ENCODE assay signal across 28 cellular contexts in genomic region chr6:37830225-37830624, GRCh38. TPM values are rescaled to one million over a fixed set of nuclear protein-coding genes. Genes with fewer than 3 reads are reported as not detected.
DNase-seq lines count a peak whose midpoint lies in the region; ATAC-seq, FAIRE-seq and TF ChIP-seq lines count a peak whose summit lies in the region.
"Had no signal": no experiment of that assay in that cellular context is flagged by ENCODE, and none has a peak within 500 bp of the region (broad histone marks: within the 10 kb centered on the region; RNA-seq: fewer than 3 reads in every experiment).

No MANE protein-coding gene starts in this region.

- H3K27ac Mint-ChIP-seq in MCF 10A (ENCODE audit: low read depth, unreplicated experiment) (peak overlapping the region; percentile 43), astrocyte (ENCODE audit: unreplicated experiment) (no peak overlapping the region)
- H3K27ac Mint-ChIP-seq in stimulated activated memory B cell treated with anti-CD40 and anti-IgM and Interleukin-4, amounts not matched to agents 10 μg/mL and 1 μg/mL and 100 μg/mL, for 72 hours: no peak overlapping the region
- H3K27ac Mint-ChIP-seq: stimulated activated effector memory CD8-positive, alpha-beta T cell treated with anti-CD3 and anti-CD28 coated beads, Interleukin-12 subunit alpha, Interleukin-12 subunit beta, amount 100 ng/mL, for 72 hours; T-helper 1 cell treated with Interleukin-12 subunit alpha and Interleukin-12 subunit beta and Interleukin-4 antibody, amounts not matched to agents 30 μg/mL and 1 μg/mL, for 36 hours had no signal

- ATAC-seq in HG03108 (IDR thresholded peaks at IDR 0.05; ENCODE audit: unreplicated experiment) (peak; percentile 41), HG03175 (IDR thresholded peaks at IDR 0.05; ENCODE audit: unreplicated experiment) (no peak)
- peak; percentile 62 for ATAC-seq in stimulated activated memory B cell treated with anti-CD40 and anti-IgM and Interleukin-4, amounts not matched to agents 10 μg/mL and 1 μg/mL and 100 μg/mL, for 72 hours
- ATAC-seq: HepG2; left lobe of liver; stimulated activated effector memory CD8-positive, alpha-beta T cell treated with anti-CD3 and anti-CD28 coated beads, Interleukin-12 subunit alpha, Interleukin-12 subunit beta, amount 100 ng/mL, for 72 hours had no signal

- H3K4me1 ChIP-seq in mammary epithelial cell (ENCODE audit: insufficient read depth, low read length) (no peaks in the 10 kb centered on the region), astrocyte (ENCODE audit: insufficient read depth, low read length) (no peaks in the 10 kb centered on the region)
- H3K4me1 ChIP-seq: prostate gland, SJSA1 had no signal

- H3K27ac ChIP-seq in mammary epithelial cell (ENCODE audit: insufficient read depth, low read depth, low read length) (no peak overlapping the region), astrocyte (ENCODE audit: low read depth, low read length) (no peak overlapping the region)
- H3K27ac ChIP-seq: 22Rv1, HL-60, prostate gland, SJSA1, VCaP had no signal

- TF ChIP-seq CTCF in MCF 10A (IDR thresholded peaks at IDR 0.05; ENCODE audit: unreplicated experiment) (no peak), mammary epithelial cell (conservative IDR thresholded peaks at IDR 0.05 in 1 of 2, IDR thresholded peaks at IDR 0.05 in 1 of 2; ENCODE audit: extremely low read depth in 1 of 2, insufficient read depth in 1 of 2, low read depth in 1 of 2, low read length in 2 of 2) (no peak), astrocyte (IDR thresholded peaks at IDR 0.05; ENCODE audit: insufficient read depth, low read depth, low read length) (no peak)

- H2AFZ ChIP-seq in mammary epithelial cell (ENCODE audit: low read depth, low read length): no peak overlapping the region
- no peak overlapping the region for H2AFZ ChIP-seq in astrocyte (ENCODE audit: low read depth, low read length)

- H3K79me2 ChIP-seq in mammary epithelial cell (ENCODE audit: insufficient read depth, low read length) (peaks cover 100% of the 10 kb centered on the region), astrocyte (ENCODE audit: insufficient read depth, low read length) (peaks cover 99% of the 10 kb centered on the region)

- H4K20me1 ChIP-seq in mammary epithelial cell (ENCODE audit: insufficient read depth, low read length) (peaks cover 14% of the 10 kb centered on the region), astrocyte (ENCODE audit: insufficient read depth, low read length) (peaks cover 100% of the 10 kb centered on the region)

- in situ Hi-C loops in mammary epithelial cell (cut with MboI; ENCODE audit: low sequenced_read_pairs in 2 of 2): no loop called here

- CTCF ChIA-PET in MCF 10A (lab: Yijun Ruan, JAX): no interaction called here
- CTCF ChIA-PET in mammary epithelial cell (lab: Charles Lee; ENCODE audit: low non-redundant PET): no interaction called here

- H3K36me3 Mint-ChIP-seq in MCF 10A (ENCODE audit: insufficient read depth, unreplicated experiment) (peaks cover 17% of the 10 kb centered on the region), astrocyte (ENCODE audit: low read depth, unreplicated experiment) (peaks cover 9% of the 10 kb centered on the region)
- peaks cover 24% of the 10 kb centered on the region for H3K36me3 Mint-ChIP-seq in stimulated activated memory B cell treated with anti-CD40 and anti-IgM and Interleukin-4, amounts not matched to agents 10 μg/mL and 1 μg/mL and 100 μg/mL, for 72 hours

- FAIRE-seq in astrocyte (lab: Jason Lieb, UNC): no peak
- FAIRE-seq: HepG2 had no signal

- DNase-seq in MCF 10A (ENCODE audit: unreplicated experiment): no peak
- DNase-seq in mammary epithelial cell: no peak
- no peak for DNase-seq in astrocyte (ENCODE audit: low read depth)
- DNase-seq in SW 1271 (lab: John Stamatoyannopoulos, UW): no peak
- DNase-seq in posterior cingulate gyrus: no peak
- DNase-seq: activated CD4-positive, alpha-beta T cell treated with anti-CD3 and anti-CD28 coated beads, Interleukin-2, amount 50 U/mL, for 4 hours; activated CD8-positive, alpha-beta memory T cell treated with anti-CD3 and anti-CD28 coated beads, Interleukin-2, amount 50 U/mL, for 4 hours; activated effector memory CD4-positive, alpha-beta T cell treated with Interleukin-2 at 50 U/mL for 16 hours; effector CD4-positive, alpha-beta T cell; erythroblast; foreskin fibroblast; midbrain; NCI-H1694; NCI-H2171; NCI-H524 treated with DMSO at 0.1 percent for 48 hours had no signal

- H3K4me3 ChIP-seq in mammary epithelial cell (replicated peaks in 1 of 3; ENCODE audit: insufficient read depth in 1 of 3, low read depth in 2 of 3, low read length in 3 of 3) (no peak overlapping the region), astrocyte (ENCODE audit: insufficient read depth, low read depth, low read length) (no peak overlapping the region)
- H3K4me3 ChIP-seq: prostate gland, SJSA1 had no signal

- dilution Hi-C loops in mammary epithelial cell (cut with HindIII; ENCODE audit: low sequenced_read_pairs): no loop called here

- H3K4me2 ChIP-seq in mammary epithelial cell (ENCODE audit: insufficient read depth, low read depth, low read length) (no peak overlapping the region), astrocyte (ENCODE audit: low read length) (no peak overlapping the region)

- intact Hi-C loops in MCF 10A (cut with micrococcal nuclease): no loop called here
- intact Hi-C loops in mammary epithelial cell (cut with micrococcal nuclease): no loop called here
- intact Hi-C loops in posterior cingulate gyrus (cut with DNase I): no loop called here

- POLR2A ChIA-PET in MCF 10A (lab: Yijun Ruan, JAX): interaction anchor here (0.5 to 1.8 kb wide), 3 partner anchors 10 to 16 kb away, joined by 3 to 9 read pairs (median 5); partner anchors contain the start of gene ZFAND3

- H3K4me1 Mint-ChIP-seq in MCF 10A (ENCODE audit: insufficient read depth, unreplicated experiment) (peaks cover 23% of the 10 kb centered on the region), astrocyte (ENCODE audit: low read depth, unreplicated experiment) (peaks cover 36% of the 10 kb centered on the region)
- peaks cover 65% of the 10 kb centered on the region for H3K4me1 Mint-ChIP-seq in stimulated activated memory B cell treated with anti-CD40 and anti-IgM and Interleukin-4, amounts not matched to agents 10 μg/mL and 1 μg/mL and 100 μg/mL, for 72 hours

- no peaks in the 10 kb centered on the region for H3K27me3 Mint-ChIP-seq in MCF 10A (ENCODE audit: insufficient read depth, unreplicated experiment)
- H3K27me3 Mint-ChIP-seq in astrocyte (ENCODE audit: low read depth, unreplicated experiment): no peaks in the 10 kb centered on the region
- no peaks in the 10 kb centered on the region for H3K27me3 Mint-ChIP-seq in stimulated activated memory B cell treated with anti-CD40 and anti-IgM and Interleukin-4, amounts not matched to agents 10 μg/mL and 1 μg/mL and 100 μg/mL, for 72 hours

- no peaks in the 10 kb centered on the region for H3K9me3 ChIP-seq in mammary epithelial cell (replicated peaks; ENCODE audit: insufficient read depth, low read length)
- H3K9me3 ChIP-seq in astrocyte (ENCODE audit: insufficient read depth, low read depth, low read length): no peaks in the 10 kb centered on the region
- H3K9me3 ChIP-seq: prostate gland, SJSA1 had no signal

- BruUV-seq in MCF 10A (replicated peaks; lab: Mats Ljungman, UMichigan): no TSS peak
- no TSS peak for BruUV-seq in mammary epithelial cell (replicated peaks; lab: Mats Ljungman, UMichigan)

- 100% methylated on average over 2 of the region's 2 CpGs for WGBS in mammary epithelial cell (ENCODE audit: low coverage, missing lambda C conversion rate)

- H3K9me3 Mint-ChIP-seq in MCF 10A (ENCODE audit: unreplicated experiment) (no peaks in the 10 kb centered on the region), astrocyte (ENCODE audit: unreplicated experiment) (no peaks in the 10 kb centered on the region)
- peaks cover 3% of the 10 kb centered on the region for H3K9me3 Mint-ChIP-seq in stimulated activated memory B cell treated with anti-CD40 and anti-IgM and Interleukin-4, amounts not matched to agents 10 μg/mL and 1 μg/mL and 100 μg/mL, for 72 hours

- H3K4me3 Mint-ChIP-seq in MCF 10A (ENCODE audit: unreplicated experiment): no peak overlapping the region
- H3K4me3 Mint-ChIP-seq in astrocyte (ENCODE audit: unreplicated experiment): peak overlapping the region; percentile 28
- no peak overlapping the region for H3K4me3 Mint-ChIP-seq in stimulated activated memory B cell treated with anti-CD40 and anti-IgM and Interleukin-4, amounts not matched to agents 10 μg/mL and 1 μg/mL and 100 μg/mL, for 72 hours
- H3K4me3 Mint-ChIP-seq: neural crest cell; stimulated activated effector memory CD8-positive, alpha-beta T cell treated with anti-CD3 and anti-CD28 coated beads, Interleukin-12 subunit alpha, Interleukin-12 subunit beta, amount 100 ng/mL, for 72 hours; T-helper 1 cell treated with Interleukin-12 subunit alpha and Interleukin-12 subunit beta and Interleukin-4 antibody, amounts not matched to agents 30 μg/mL and 1 μg/mL, for 36 hours had no signal

- H3K9ac ChIP-seq in mammary epithelial cell (ENCODE audit: insufficient read depth, low read length) (no peak overlapping the region), astrocyte (ENCODE audit: low read length) (no peak overlapping the region)

- no peaks in the 10 kb centered on the region for H3K27me3 ChIP-seq in mammary epithelial cell (ENCODE audit: insufficient read depth, low read length)
- H3K27me3 ChIP-seq in astrocyte (ENCODE audit: insufficient read depth, low read length): no peaks in the 10 kb centered on the region
- H3K27me3 ChIP-seq: SJSA1 had no signal

- H3K36me3 ChIP-seq in mammary epithelial cell (ENCODE audit: insufficient read depth, low read length) (no peaks in the 10 kb centered on the region), astrocyte (ENCODE audit: insufficient read depth, low read length) (no peaks in the 10 kb centered on the region)
- H3K36me3 ChIP-seq: prostate gland had no signal

RNA-seq across cellular contexts. Expression of gene ZFAND3, which starts 10.7 kb away (rescaled TPM):
- 85.0 and 100 TPM in 2 replicates for total RNA-seq in MCF 10A (2022)
- 10 to 100 TPM; 34.8 to 79.5 TPM for total RNA-seq in mammary epithelial cell
- polyA plus RNA-seq in mammary epithelial cell: 9.4 TPM
- 36.1 TPM for polyA minus RNA-seq in mammary epithelial cell
- total RNA-seq in astrocyte: 131 and 135 TPM in 2 replicates
